ENCODE assay signal across 1 cellular context in the genomic region with DNA sequence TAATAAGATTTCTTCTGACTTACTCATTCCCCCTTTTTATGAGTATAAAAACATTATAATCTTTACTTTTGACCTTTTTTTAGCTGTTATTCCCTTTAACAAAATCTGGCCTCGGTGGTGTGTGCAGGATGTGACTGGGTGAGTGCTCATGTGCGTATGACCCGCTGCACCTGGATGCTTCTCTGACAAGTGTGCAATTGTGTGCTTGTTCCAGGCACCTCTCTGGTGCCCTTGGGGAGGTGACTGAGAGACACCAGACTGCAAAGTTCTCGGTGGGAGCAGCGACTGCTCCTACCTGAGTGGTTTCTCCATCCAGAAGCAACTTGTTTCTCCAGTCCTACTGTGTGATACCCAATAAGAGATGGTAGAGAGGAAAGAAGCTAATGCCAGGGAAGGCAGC.
TF ChIP-seq lines count a peak whose summit lies in the region.

No MANE protein-coding gene starts in this region.

TF ChIP-seq in WTC11, 78 proteins besides CTCF, POLR2A, EP300 and RAD21 (continued from another document):
- TF ChIP-seq, protein P1, sequence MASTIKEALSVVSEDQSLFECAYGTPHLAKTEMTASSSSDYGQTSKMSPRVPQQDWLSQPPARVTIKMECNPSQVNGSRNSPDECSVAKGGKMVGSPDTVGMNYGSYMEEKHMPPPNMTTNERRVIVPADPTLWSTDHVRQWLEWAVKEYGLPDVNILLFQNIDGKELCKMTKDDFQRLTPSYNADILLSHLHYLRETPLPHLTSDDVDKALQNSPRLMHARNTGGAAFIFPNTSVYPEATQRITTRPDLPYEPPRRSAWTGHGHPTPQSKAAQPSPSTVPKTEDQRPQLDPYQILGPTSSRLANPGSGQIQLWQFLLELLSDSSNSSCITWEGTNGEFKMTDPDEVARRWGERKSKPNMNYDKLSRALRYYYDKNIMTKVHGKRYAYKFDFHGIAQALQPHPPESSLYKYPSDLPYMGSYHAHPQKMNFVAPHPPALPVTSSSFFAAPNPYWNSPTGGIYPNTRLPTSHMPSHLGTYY (CRISPR knock-in tag; IDR thresholded peaks at IDR 0.05), result no peak
- TF ChIP-seq CDX4 (CRISPR knock-in tag; IDR thresholded peaks at IDR 0.05; ENCODE audit: borderline replicate concordance) (no peak), FOXJ3 (CRISPR knock-in tag; IDR thresholded peaks at IDR 0.05; ENCODE audit: borderline replicate concordance) (no peak), NFYB (CRISPR knock-in tag; conservative IDR thresholded peaks at IDR 0.05; ENCODE audit: low read depth) (no peak), RORB (CRISPR knock-in tag; IDR thresholded peaks at IDR 0.05) (no peak), TP53 (CRISPR knock-in tag; IDR thresholded peaks at IDR 0.05) (no peak)
- TF ChIP-seq, protein P2, sequence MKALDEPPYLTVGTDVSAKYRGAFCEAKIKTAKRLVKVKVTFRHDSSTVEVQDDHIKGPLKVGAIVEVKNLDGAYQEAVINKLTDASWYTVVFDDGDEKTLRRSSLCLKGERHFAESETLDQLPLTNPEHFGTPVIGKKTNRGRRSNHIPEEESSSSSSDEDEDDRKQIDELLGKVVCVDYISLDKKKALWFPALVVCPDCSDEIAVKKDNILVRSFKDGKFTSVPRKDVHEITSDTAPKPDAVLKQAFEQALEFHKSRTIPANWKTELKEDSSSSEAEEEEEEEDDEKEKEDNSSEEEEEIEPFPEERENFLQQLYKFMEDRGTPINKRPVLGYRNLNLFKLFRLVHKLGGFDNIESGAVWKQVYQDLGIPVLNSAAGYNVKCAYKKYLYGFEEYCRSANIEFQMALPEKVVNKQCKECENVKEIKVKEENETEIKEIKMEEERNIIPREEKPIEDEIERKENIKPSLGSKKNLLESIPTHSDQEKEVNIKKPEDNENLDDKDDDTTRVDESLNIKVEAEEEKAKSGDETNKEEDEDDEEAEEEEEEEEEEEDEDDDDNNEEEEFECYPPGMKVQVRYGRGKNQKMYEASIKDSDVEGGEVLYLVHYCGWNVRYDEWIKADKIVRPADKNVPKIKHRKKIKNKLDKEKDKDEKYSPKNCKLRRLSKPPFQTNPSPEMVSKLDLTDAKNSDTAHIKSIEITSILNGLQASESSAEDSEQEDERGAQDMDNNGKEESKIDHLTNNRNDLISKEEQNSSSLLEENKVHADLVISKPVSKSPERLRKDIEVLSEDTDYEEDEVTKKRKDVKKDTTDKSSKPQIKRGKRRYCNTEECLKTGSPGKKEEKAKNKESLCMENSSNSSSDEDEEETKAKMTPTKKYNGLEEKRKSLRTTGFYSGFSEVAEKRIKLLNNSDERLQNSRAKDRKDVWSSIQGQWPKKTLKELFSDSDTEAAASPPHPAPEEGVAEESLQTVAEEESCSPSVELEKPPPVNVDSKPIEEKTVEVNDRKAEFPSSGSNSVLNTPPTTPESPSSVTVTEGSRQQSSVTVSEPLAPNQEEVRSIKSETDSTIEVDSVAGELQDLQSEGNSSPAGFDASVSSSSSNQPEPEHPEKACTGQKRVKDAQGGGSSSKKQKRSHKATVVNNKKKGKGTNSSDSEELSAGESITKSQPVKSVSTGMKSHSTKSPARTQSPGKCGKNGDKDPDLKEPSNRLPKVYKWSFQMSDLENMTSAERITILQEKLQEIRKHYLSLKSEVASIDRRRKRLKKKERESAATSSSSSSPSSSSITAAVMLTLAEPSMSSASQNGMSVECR (CRISPR knock-in tag; IDR thresholded peaks at IDR 0.05; ENCODE audit: borderline replicate concordance), result no peak
- TF ChIP-seq, protein P3, sequence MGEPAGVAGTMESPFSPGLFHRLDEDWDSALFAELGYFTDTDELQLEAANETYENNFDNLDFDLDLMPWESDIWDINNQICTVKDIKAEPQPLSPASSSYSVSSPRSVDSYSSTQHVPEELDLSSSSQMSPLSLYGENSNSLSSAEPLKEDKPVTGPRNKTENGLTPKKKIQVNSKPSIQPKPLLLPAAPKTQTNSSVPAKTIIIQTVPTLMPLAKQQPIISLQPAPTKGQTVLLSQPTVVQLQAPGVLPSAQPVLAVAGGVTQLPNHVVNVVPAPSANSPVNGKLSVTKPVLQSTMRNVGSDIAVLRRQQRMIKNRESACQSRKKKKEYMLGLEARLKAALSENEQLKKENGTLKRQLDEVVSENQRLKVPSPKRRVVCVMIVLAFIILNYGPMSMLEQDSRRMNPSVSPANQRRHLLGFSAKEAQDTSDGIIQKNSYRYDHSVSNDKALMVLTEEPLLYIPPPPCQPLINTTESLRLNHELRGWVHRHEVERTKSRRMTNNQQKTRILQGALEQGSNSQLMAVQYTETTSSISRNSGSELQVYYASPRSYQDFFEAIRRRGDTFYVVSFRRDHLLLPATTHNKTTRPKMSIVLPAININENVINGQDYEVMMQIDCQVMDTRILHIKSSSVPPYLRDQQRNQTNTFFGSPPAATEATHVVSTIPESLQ (CRISPR knock-in tag; IDR thresholded peaks at IDR 0.05), result no peak
